16 cellular contexts compared by ENCODE assay signal in genomic region chr12:92988622-92989130, GRCh38. TPM values are rescaled to one million over a fixed set of nuclear protein-coding genes. Genes with fewer than 3 reads are reported as not detected.
A peak's percentile ranks its signal among the peaks of the same experiment; 100 is the strongest.
DNase-seq lines count a peak whose midpoint lies in the region; ATAC-seq and TF ChIP-seq lines count a peak whose summit lies in the region.
"Had no signal": no experiment of that assay in that cellular context is flagged by ENCODE, and none has a peak within 500 bp of the region (broad histone marks: within the 10 kb centered on the region; RNA-seq: fewer than 3 reads in every experiment).

No MANE protein-coding gene starts in this region.

- H3K36me3 Mint-ChIP-seq in type B pancreatic cell = no peaks in the 10 kb centered on the region
- H3K36me3 Mint-ChIP-seq: CD8-positive, alpha-beta memory T cell had no signal

- H3K27ac ChIP-seq in OCI-LY1 (ENCODE audit: low read depth, low read length, poor library complexity, severe bottlenecking) (peak overlapping the region; percentile 59), hepatocyte (peak overlapping the region; percentile 70)
- H3K27ac ChIP-seq: vagina had no signal

- no peak overlapping the region for H3K9ac ChIP-seq in OCI-LY1 (ENCODE audit: low read length)

- no peak for DNase-seq in Right ventricle myocardium superior
- DNase-seq in cardiac septum (ENCODE audit: low spot score) = no peak
- no peak for DNase-seq in hepatocyte (ENCODE audit: low spot score)
- DNase-seq in type B pancreatic cell (ENCODE audit: extremely low spot score, unreplicated experiment) = no peak
- DNase-seq in amygdala (lab: John Stamatoyannopoulos, UW) = no peak
- DNase-seq in dermis blood vessel endothelial cell = no peak
- DNase-seq: CD8-positive, alpha-beta memory T cell; effector CD4-positive, alpha-beta T cell; NCI-H1105; NCI-H69 had no signal

- no peak for TF ChIP-seq CTCF in OCI-LY1 (IDR thresholded peaks at IDR 0.05; ENCODE audit: low read length)
- no peak for TF ChIP-seq CTCF in hepatocyte (IDR thresholded peaks at IDR 0.05; ENCODE audit: poor library complexity)
- TF ChIP-seq CTCF in type B pancreatic cell (conservative IDR thresholded peaks at IDR 0.05) = no peak

- peak; percentile 60 for ATAC-seq in Right ventricle myocardium superior (ENCODE audit: poor library complexity)
- no peak for ATAC-seq in GM19328 (IDR thresholded peaks at IDR 0.05; ENCODE audit: unreplicated experiment)
- ATAC-seq: Panc1 had no signal

- H3K27me3 ChIP-seq in OCI-LY1 (ENCODE audit: insufficient read depth, low read length) (no peaks in the 10 kb centered on the region), hepatocyte (no peaks in the 10 kb centered on the region)
- H3K27me3 ChIP-seq: vagina had no signal

- peak overlapping the region; percentile 83 for H3K27ac Mint-ChIP-seq in type B pancreatic cell

- peaks cover 9% of the 10 kb centered on the region for H3K9me3 Mint-ChIP-seq in type B pancreatic cell
- H3K9me3 Mint-ChIP-seq: CD8-positive, alpha-beta memory T cell; central memory CD8-positive, alpha-beta T cell had no signal

- no peak overlapping the region for H3K4me3 ChIP-seq in OCI-LY1 (ENCODE audit: low read depth, low read length, poor library complexity, severe bottlenecking)
- no peak overlapping the region for H3K4me3 ChIP-seq in hepatocyte
- H3K4me3 ChIP-seq: lower lobe of right lung, vagina had no signal

- H2AFZ ChIP-seq in OCI-LY1 (ENCODE audit: low read length) (no peak overlapping the region), hepatocyte (no peak overlapping the region)

- H3K36me3 ChIP-seq in OCI-LY1 (ENCODE audit: insufficient read depth, low read length) (no peaks in the 10 kb centered on the region), hepatocyte (replicated peaks; ENCODE audit: insufficient read depth, low read depth) (no peaks in the 10 kb centered on the region)
- H3K36me3 ChIP-seq: lower lobe of right lung, vagina had no signal

- peaks cover 34% of the 10 kb centered on the region for H3K4me1 ChIP-seq in OCI-LY1 (ENCODE audit: insufficient read depth, low read length, severe bottlenecking)
- H3K4me1 ChIP-seq in hepatocyte (ENCODE audit: insufficient read depth) = peaks cover 16% of the 10 kb centered on the region

- no peaks in the 10 kb centered on the region for H3K27me3 Mint-ChIP-seq in type B pancreatic cell

- H3K9me3 ChIP-seq in OCI-LY1 (ENCODE audit: low read length) = peaks cover 6% of the 10 kb centered on the region; the same call in 1 of the 2 replicates
- no peaks in the 10 kb centered on the region for H3K9me3 ChIP-seq in hepatocyte (ENCODE audit: low read depth)
- H3K9me3 ChIP-seq: lower lobe of right lung, vagina had no signal

- 29% methylated on average over 1 of the region's 1 CpG for WGBS in hepatocyte (ENCODE audit: low lambda C conversion rate, missing lambda C conversion rate)

- H3K4me3 Mint-ChIP-seq in type B pancreatic cell = no peak overlapping the region
- H3K4me3 Mint-ChIP-seq: CD8-positive, alpha-beta memory T cell; central memory CD8-positive, alpha-beta T cell had no signal

- H3K4me2 ChIP-seq in OCI-LY1 (ENCODE audit: low read length) (no peak overlapping the region), hepatocyte (no peak overlapping the region)

- H3K9me2 ChIP-seq in OCI-LY1 (ENCODE audit: low read depth, low read length) = no peaks in the 10 kb centered on the region
- H3K9me2 ChIP-seq in hepatocyte (replicated peaks; ENCODE audit: insufficient read depth) = no peaks in the 10 kb centered on the region

- H3F3A ChIP-seq in OCI-LY1 (ENCODE audit: insufficient read depth, low read length) = no peaks in the 10 kb centered on the region

- H3K4me1 Mint-ChIP-seq in type B pancreatic cell (ENCODE audit: unreplicated experiment) = peaks cover 19% of the 10 kb centered on the region

- H3K79me2 ChIP-seq in OCI-LY1 (ENCODE audit: insufficient read depth, low read length) (no peaks in the 10 kb centered on the region), hepatocyte (no peaks in the 10 kb centered on the region)

- H4K20me1 ChIP-seq in OCI-LY1 (ENCODE audit: insufficient read depth, low read length) (no peaks in the 10 kb centered on the region), hepatocyte (ENCODE audit: insufficient read depth, poor library complexity, severe bottlenecking) (no peaks in the 10 kb centered on the region)

- intact Hi-C loops in Right ventricle myocardium superior (cut with DNase I) = loop anchor here (5.0 to 10.0 kb wide), 4 partner anchors 139 to 429 kb away; no protein-coding TSS in a partner anchor
- intact Hi-C loops in cardiac septum (cut with DNase I) = loop anchor here (5.0 kb wide), 3 partner anchors 149 to 429 kb away; no protein-coding TSS in a partner anchor

RNA-seq across cellular contexts. Expression of gene EEA1, which starts 59.6 kb away (rescaled TPM):
- 22.1 TPM for total RNA-seq in Right ventricle myocardium superior
- total RNA-seq in cardiac septum = 34.1 TPM
- 19.1 and 20.9 TPM in 2 replicates for total RNA-seq in hepatocyte
- polyA plus RNA-seq in hepatocyte = 20.7 and 29.7 TPM in 2 replicates
- total RNA-seq in type B pancreatic cell (ENCODE audit: low replicate concordance) = 24.6 and 31.9 TPM in 2 replicates
- 23.0 and 49.5 TPM in 2 replicates for total RNA-seq in dermis blood vessel endothelial cell
